1 cellular context compared by ENCODE assay signal in genomic region chr2:43345391-43345813, GRCh38.
TF ChIP-seq lines count a peak whose summit lies in the region.

No MANE protein-coding gene starts in this region.

TF ChIP-seq in WTC11, 78 proteins besides CTCF, POLR2A, EP300 and RAD21 (continued from another document):
- TF ChIP-seq, protein P1, sequence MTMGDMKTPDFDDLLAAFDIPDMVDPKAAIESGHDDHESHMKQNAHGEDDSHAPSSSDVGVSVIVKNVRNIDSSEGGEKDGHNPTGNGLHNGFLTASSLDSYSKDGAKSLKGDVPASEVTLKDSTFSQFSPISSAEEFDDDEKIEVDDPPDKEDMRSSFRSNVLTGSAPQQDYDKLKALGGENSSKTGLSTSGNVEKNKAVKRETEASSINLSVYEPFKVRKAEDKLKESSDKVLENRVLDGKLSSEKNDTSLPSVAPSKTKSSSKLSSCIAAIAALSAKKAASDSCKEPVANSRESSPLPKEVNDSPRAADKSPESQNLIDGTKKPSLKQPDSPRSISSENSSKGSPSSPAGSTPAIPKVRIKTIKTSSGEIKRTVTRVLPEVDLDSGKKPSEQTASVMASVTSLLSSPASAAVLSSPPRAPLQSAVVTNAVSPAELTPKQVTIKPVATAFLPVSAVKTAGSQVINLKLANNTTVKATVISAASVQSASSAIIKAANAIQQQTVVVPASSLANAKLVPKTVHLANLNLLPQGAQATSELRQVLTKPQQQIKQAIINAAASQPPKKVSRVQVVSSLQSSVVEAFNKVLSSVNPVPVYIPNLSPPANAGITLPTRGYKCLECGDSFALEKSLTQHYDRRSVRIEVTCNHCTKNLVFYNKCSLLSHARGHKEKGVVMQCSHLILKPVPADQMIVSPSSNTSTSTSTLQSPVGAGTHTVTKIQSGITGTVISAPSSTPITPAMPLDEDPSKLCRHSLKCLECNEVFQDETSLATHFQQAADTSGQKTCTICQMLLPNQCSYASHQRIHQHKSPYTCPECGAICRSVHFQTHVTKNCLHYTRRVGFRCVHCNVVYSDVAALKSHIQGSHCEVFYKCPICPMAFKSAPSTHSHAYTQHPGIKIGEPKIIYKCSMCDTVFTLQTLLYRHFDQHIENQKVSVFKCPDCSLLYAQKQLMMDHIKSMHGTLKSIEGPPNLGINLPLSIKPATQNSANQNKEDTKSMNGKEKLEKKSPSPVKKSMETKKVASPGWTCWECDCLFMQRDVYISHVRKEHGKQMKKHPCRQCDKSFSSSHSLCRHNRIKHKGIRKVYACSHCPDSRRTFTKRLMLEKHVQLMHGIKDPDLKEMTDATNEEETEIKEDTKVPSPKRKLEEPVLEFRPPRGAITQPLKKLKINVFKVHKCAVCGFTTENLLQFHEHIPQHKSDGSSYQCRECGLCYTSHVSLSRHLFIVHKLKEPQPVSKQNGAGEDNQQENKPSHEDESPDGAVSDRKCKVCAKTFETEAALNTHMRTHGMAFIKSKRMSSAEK (CRISPR knock-in tag; IDR thresholded peaks at IDR 0.05; ENCODE audit: borderline replicate concordance): no peak
- TF ChIP-seq, protein P2, sequence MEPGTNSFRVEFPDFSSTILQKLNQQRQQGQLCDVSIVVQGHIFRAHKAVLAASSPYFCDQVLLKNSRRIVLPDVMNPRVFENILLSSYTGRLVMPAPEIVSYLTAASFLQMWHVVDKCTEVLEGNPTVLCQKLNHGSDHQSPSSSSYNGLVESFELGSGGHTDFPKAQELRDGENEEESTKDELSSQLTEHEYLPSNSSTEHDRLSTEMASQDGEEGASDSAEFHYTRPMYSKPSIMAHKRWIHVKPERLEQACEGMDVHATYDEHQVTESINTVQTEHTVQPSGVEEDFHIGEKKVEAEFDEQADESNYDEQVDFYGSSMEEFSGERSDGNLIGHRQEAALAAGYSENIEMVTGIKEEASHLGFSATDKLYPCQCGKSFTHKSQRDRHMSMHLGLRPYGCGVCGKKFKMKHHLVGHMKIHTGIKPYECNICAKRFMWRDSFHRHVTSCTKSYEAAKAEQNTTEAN (CRISPR knock-in tag; IDR thresholded peaks at IDR 0.05): no peak
- TF ChIP-seq ZNF121 (CRISPR knock-in tag; IDR thresholded peaks at IDR 0.05) (no peak), MYBL2 (CRISPR knock-in tag; IDR thresholded peaks at IDR 0.05) (no peak), EMX1 (CRISPR knock-in tag; IDR thresholded peaks at IDR 0.05) (no peak), RORB (CRISPR knock-in tag; IDR thresholded peaks at IDR 0.05) (no peak), GABPB1 (CRISPR knock-in tag; IDR thresholded peaks at IDR 0.05) (no peak), NR1H2 (CRISPR knock-in tag; IDR thresholded peaks at IDR 0.05) (no peak)
- TF ChIP-seq, protein P3, sequence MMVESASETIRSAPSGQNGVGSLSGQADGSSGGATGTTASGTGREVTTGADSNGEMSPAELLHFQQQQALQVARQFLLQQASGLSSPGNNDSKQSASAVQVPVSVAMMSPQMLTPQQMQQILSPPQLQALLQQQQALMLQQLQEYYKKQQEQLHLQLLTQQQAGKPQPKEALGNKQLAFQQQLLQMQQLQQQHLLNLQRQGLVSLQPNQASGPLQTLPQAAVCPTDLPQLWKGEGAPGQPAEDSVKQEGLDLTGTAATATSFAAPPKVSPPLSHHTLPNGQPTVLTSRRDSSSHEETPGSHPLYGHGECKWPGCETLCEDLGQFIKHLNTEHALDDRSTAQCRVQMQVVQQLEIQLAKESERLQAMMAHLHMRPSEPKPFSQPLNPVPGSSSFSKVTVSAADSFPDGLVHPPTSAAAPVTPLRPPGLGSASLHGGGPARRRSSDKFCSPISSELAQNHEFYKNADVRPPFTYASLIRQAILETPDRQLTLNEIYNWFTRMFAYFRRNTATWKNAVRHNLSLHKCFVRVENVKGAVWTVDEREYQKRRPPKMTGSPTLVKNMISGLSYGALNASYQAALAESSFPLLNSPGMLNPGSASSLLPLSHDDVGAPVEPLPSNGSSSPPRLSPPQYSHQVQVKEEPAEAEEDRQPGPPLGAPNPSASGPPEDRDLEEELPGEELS (CRISPR knock-in tag; IDR thresholded peaks at IDR 0.05): no peak
- TF ChIP-seq, protein P4, sequence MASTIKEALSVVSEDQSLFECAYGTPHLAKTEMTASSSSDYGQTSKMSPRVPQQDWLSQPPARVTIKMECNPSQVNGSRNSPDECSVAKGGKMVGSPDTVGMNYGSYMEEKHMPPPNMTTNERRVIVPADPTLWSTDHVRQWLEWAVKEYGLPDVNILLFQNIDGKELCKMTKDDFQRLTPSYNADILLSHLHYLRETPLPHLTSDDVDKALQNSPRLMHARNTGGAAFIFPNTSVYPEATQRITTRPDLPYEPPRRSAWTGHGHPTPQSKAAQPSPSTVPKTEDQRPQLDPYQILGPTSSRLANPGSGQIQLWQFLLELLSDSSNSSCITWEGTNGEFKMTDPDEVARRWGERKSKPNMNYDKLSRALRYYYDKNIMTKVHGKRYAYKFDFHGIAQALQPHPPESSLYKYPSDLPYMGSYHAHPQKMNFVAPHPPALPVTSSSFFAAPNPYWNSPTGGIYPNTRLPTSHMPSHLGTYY (CRISPR knock-in tag; IDR thresholded peaks at IDR 0.05): no peak
- TF ChIP-seq, protein P5, sequence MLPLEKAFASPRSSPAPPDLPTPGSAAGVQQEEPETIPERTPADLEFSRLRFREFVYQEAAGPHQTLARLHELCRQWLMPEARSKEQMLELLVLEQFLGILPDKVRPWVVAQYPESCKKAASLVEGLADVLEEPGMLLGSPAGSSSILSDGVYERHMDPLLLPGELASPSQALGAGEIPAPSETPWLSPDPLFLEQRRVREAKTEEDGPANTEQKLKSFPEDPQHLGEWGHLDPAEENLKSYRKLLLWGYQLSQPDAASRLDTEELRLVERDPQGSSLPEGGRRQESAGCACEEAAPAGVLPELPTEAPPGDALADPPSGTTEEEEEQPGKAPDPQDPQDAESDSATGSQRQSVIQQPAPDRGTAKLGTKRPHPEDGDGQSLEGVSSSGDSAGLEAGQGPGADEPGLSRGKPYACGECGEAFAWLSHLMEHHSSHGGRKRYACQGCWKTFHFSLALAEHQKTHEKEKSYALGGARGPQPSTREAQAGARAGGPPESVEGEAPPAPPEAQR (CRISPR knock-in tag; IDR thresholded peaks at IDR 0.05): no peak
TF ChIP-seq in WTC11: peak in this region for 0.
